In genomic region chr15:68633181-68634121, GRCh38 we compare ENCODE assay signal across 23 cellular contexts. TPM values are rescaled to one million over a fixed set of nuclear protein-coding genes. Genes with fewer than 3 reads are reported as not detected.
DNase-seq lines count a peak whose midpoint lies in the region; ATAC-seq and TF ChIP-seq lines count a peak whose summit lies in the region.
"Had no signal": no experiment of that assay in that cellular context is flagged by ENCODE, and none has a peak within 500 bp of the region (broad histone marks: within the 10 kb centered on the region; RNA-seq: fewer than 3 reads in every experiment).

No MANE protein-coding gene starts in this region.

- CTCF ChIA-PET in activated CD4-positive, alpha-beta T cell treated with anti-CD3 and anti-CD28 coated beads, Interleukin-2, amount 10 ng/mL, durations not matched to agents 7 days and 5 days (lab: Charles Lee), result no interaction called here

- H3K4me1 Mint-ChIP-seq in activated CD4-positive, alpha-beta T cell treated with anti-CD3 and anti-CD28 coated beads, Interleukin-2, amount 10 ng/mL, durations not matched to agents 7 days and 5 days, result no peaks in the 10 kb centered on the region
- H3K4me1 Mint-ChIP-seq in endothelial cell (ENCODE audit: unreplicated experiment), result peaks cover 66% of the 10 kb centered on the region
- H3K4me1 Mint-ChIP-seq in stimulated activated effector memory CD8-positive, alpha-beta T cell treated with anti-CD3 and anti-CD28 coated beads, Interleukin-12 subunit alpha, Interleukin-12 subunit beta, amount 100 ng/mL, for 72 hours, result no peaks in the 10 kb centered on the region
- H3K4me1 Mint-ChIP-seq: activated CD8-positive, alpha-beta memory T cell treated with anti-CD3 and anti-CD28 coated beads, Interleukin-2, amount 10 ng/mL, durations not matched to agents 7 days and 5 days; activated naive CD4-positive, alpha-beta T cell treated with anti-CD3 and anti-CD28 coated beads, Interleukin-2, amount 10 ng/mL, durations not matched to agents 7 days and 5 days had no signal

- H3K9me3 Mint-ChIP-seq in activated CD4-positive, alpha-beta T cell treated with anti-CD3 and anti-CD28 coated beads, Interleukin-2, amount 10 ng/mL, durations not matched to agents 7 days and 5 days, result no peaks in the 10 kb centered on the region
- no peaks in the 10 kb centered on the region for H3K9me3 Mint-ChIP-seq in endothelial cell (ENCODE audit: unreplicated experiment)
- H3K9me3 Mint-ChIP-seq in stimulated activated effector memory CD8-positive, alpha-beta T cell treated with anti-CD3 and anti-CD28 coated beads, Interleukin-12 subunit alpha, Interleukin-12 subunit beta, amount 100 ng/mL, for 72 hours, result no peaks in the 10 kb centered on the region
- H3K9me3 Mint-ChIP-seq: activated naive CD4-positive, alpha-beta T cell treated with anti-CD3 and anti-CD28 coated beads, Interleukin-2, amount 10 ng/mL, durations not matched to agents 7 days and 5 days; CD8-positive, alpha-beta T cell had no signal

- H3K4me3 Mint-ChIP-seq in activated CD4-positive, alpha-beta T cell treated with anti-CD3 and anti-CD28 coated beads, Interleukin-2, amount 10 ng/mL, durations not matched to agents 7 days and 5 days, result no peak overlapping the region
- no peak overlapping the region for H3K4me3 Mint-ChIP-seq in endothelial cell (ENCODE audit: unreplicated experiment)
- no peak overlapping the region for H3K4me3 Mint-ChIP-seq in stimulated activated effector memory CD8-positive, alpha-beta T cell treated with anti-CD3 and anti-CD28 coated beads, Interleukin-12 subunit alpha, Interleukin-12 subunit beta, amount 100 ng/mL, for 72 hours
- H3K4me3 Mint-ChIP-seq: activated CD8-positive, alpha-beta memory T cell treated with anti-CD3 and anti-CD28 coated beads, Interleukin-2, amount 10 ng/mL, durations not matched to agents 7 days and 5 days; activated naive CD4-positive, alpha-beta T cell treated with anti-CD3 and anti-CD28 coated beads, Interleukin-2, amount 10 ng/mL, durations not matched to agents 7 days and 5 days; CD8-positive, alpha-beta T cell had no signal

- no peaks in the 10 kb centered on the region for H3K36me3 Mint-ChIP-seq in activated CD4-positive, alpha-beta T cell treated with anti-CD3 and anti-CD28 coated beads, Interleukin-2, amount 10 ng/mL, durations not matched to agents 7 days and 5 days (ENCODE audit: low read depth)
- peaks cover 11% of the 10 kb centered on the region for H3K36me3 Mint-ChIP-seq in endothelial cell (ENCODE audit: low read depth, unreplicated experiment)
- no peaks in the 10 kb centered on the region for H3K36me3 Mint-ChIP-seq in stimulated activated effector memory CD8-positive, alpha-beta T cell treated with anti-CD3 and anti-CD28 coated beads, Interleukin-12 subunit alpha, Interleukin-12 subunit beta, amount 100 ng/mL, for 72 hours
- H3K36me3 Mint-ChIP-seq: activated CD8-positive, alpha-beta memory T cell treated with anti-CD3 and anti-CD28 coated beads, Interleukin-2, amount 10 ng/mL, durations not matched to agents 7 days and 5 days; activated naive CD4-positive, alpha-beta T cell treated with anti-CD3 and anti-CD28 coated beads, Interleukin-2, amount 10 ng/mL, durations not matched to agents 7 days and 5 days; CD8-positive, alpha-beta T cell had no signal

- no peak for DNase-seq in activated CD4-positive, alpha-beta T cell treated with anti-CD3 and anti-CD28 coated beads, Interleukin-2, amount 10 ng/mL, durations not matched to agents 7 days and 5 days
- no peak for DNase-seq in activated CD4-positive, alpha-beta T cell treated with anti-CD3 and anti-CD28 coated beads, Interleukin-2, amount 50 U/mL, for 1 hour
- DNase-seq in NCI-H526 treated with DMSO at 0.1 percent for 48 hours (lab: John Stamatoyannopoulos, UW), result peak; percentile 43
- DNase-seq in endothelial cell (ENCODE audit: low spot score), result no peak
- peak; percentile 64 for DNase-seq in posterior vena cava (ENCODE audit: low spot score)
- no peak for DNase-seq in NCI-H226
- DNase-seq in stimulated activated effector memory CD8-positive, alpha-beta T cell treated with anti-CD3 and anti-CD28 coated beads, Interleukin-12 subunit alpha, Interleukin-12 subunit beta, amount 100 ng/mL, for 72 hours (ENCODE audit: low spot score in 2 of 2), result no peak
- DNase-seq: activated CD8-positive, alpha-beta memory T cell treated with anti-CD3 and anti-CD28 coated beads, Interleukin-2, amount 10 ng/mL, durations not matched to agents 7 days and 5 days; activated naive CD4-positive, alpha-beta T cell treated with anti-CD3 and anti-CD28 coated beads, Interleukin-2, amount 10 ng/mL, durations not matched to agents 7 days and 5 days; activated T-cell treated with anti-CD3 and anti-CD28 coated beads, Interleukin-2, amount 50 U/mL, for 48 hours; CD8-positive, alpha-beta T cell; cortex of kidney; DMS 273 treated with DMSO at 0.1 percent for 48 hours; esophagus squamous epithelium; NCI-H1092 treated with DMSO at 0.1 percent for 48 hours; NCI-H187 treated with DMSO at 0.1 percent for 48 hours; psoas muscle; RPMI8226; stomach; T-helper 9 cell; WERI-Rb-1 had no signal

- POLR2A ChIA-PET in activated CD4-positive, alpha-beta T cell treated with anti-CD3 and anti-CD28 coated beads, Interleukin-2, amount 10 ng/mL, durations not matched to agents 7 days and 5 days (lab: Charles Lee), result no interaction called here

- no peak for ATAC-seq in HG02870 (IDR thresholded peaks at IDR 0.05; ENCODE audit: unreplicated experiment)
- ATAC-seq in stimulated activated effector memory CD8-positive, alpha-beta T cell treated with anti-CD3 and anti-CD28 coated beads, Interleukin-12 subunit alpha, Interleukin-12 subunit beta, amount 100 ng/mL, for 72 hours, result no peak
- ATAC-seq: activated CD8-positive, alpha-beta memory T cell treated with anti-CD3 and anti-CD28 coated beads, Interleukin-2, amount 10 ng/mL, durations not matched to agents 7 days and 5 days; CD8-positive, alpha-beta T cell; HepG2 had no signal

- no peaks in the 10 kb centered on the region for H3K27me3 Mint-ChIP-seq in activated CD4-positive, alpha-beta T cell treated with anti-CD3 and anti-CD28 coated beads, Interleukin-2, amount 10 ng/mL, durations not matched to agents 7 days and 5 days
- peaks cover 5% of the 10 kb centered on the region for H3K27me3 Mint-ChIP-seq in endothelial cell (ENCODE audit: unreplicated experiment)

- peak overlapping the region; percentile 2 for H3K27ac Mint-ChIP-seq in activated CD4-positive, alpha-beta T cell treated with anti-CD3 and anti-CD28 coated beads, Interleukin-2, amount 10 ng/mL, durations not matched to agents 7 days and 5 days
- H3K27ac Mint-ChIP-seq in endothelial cell (ENCODE audit: unreplicated experiment), result peak overlapping the region; percentile 64
- no peak overlapping the region for H3K27ac Mint-ChIP-seq in stimulated activated effector memory CD8-positive, alpha-beta T cell treated with anti-CD3 and anti-CD28 coated beads, Interleukin-12 subunit alpha, Interleukin-12 subunit beta, amount 100 ng/mL, for 72 hours
- H3K27ac Mint-ChIP-seq: activated CD8-positive, alpha-beta memory T cell treated with anti-CD3 and anti-CD28 coated beads, Interleukin-2, amount 10 ng/mL, durations not matched to agents 7 days and 5 days; activated naive CD4-positive, alpha-beta T cell treated with anti-CD3 and anti-CD28 coated beads, Interleukin-2, amount 10 ng/mL, durations not matched to agents 7 days and 5 days; CD8-positive, alpha-beta T cell had no signal

- TF ChIP-seq CTCF in endothelial cell (IDR thresholded peaks at IDR 0.05; ENCODE audit: unreplicated experiment), result no peak

- intact Hi-C loops in posterior vena cava (cut with DNase I), result loop anchor here in 1 of 2 donors (2.0 kb wide), 1 partner anchor 21 kb away; no protein-coding TSS in a partner anchor

RNA-seq across cellular contexts. Expression of gene CORO2B, which starts 54.7 kb away (rescaled TPM):
- not detected for total RNA-seq in activated CD4-positive, alpha-beta T cell treated with anti-CD3 and anti-CD28 coated beads, Interleukin-2, amount 10 ng/mL, durations not matched to agents 7 days and 5 days
- 71.7 TPM for total RNA-seq in endothelial cell (ENCODE audit: unreplicated experiment)
- total RNA-seq in posterior vena cava, result 10 to 100 TPM in 1 of 2 donors, 1 to 10 TPM in 1; 7.2 to 11.7 TPM
- total RNA-seq: activated CD8-positive, alpha-beta memory T cell treated with anti-CD3 and anti-CD28 coated beads, Interleukin-2, amount 10 ng/mL, durations not matched to agents 7 days and 5 days had no signal

Comparison
In these comparisons a context has a peak if more than half of its experiments do, and no peak if none do; other contexts are left out.
1. DNase-seq: peak in NCI-H526 treated with DMSO at 0.1 percent for 48 hours (single experiment) and posterior vena cava (single experiment); none in activated CD4-positive, alpha-beta T cell treated with anti-CD3 and anti-CD28 coated beads, Interleukin-2, amount 10 ng/mL, durations not matched to agents 7 days and 5 days (single experiment), activated CD4-positive, alpha-beta T cell treated with anti-CD3 and anti-CD28 coated beads, Interleukin-2, amount 50 U/mL, for 1 hour (single experiment), endothelial cell (single experiment), NCI-H226 (single experiment) and stimulated activated effector memory CD8-positive, alpha-beta T cell treated with anti-CD3 and anti-CD28 coated beads, Interleukin-12 subunit alpha, Interleukin-12 subunit beta, amount 100 ng/mL, for 72 hours (0 of 2).
2. RNA of gene CORO2B, which starts 54.7 kb away (total RNA-seq): 71.7 TPM in endothelial cell (single experiment) and 7.2 to 11.7 TPM in posterior vena cava; not detected in activated CD4-positive, alpha-beta T cell treated with anti-CD3 and anti-CD28 coated beads, Interleukin-2, amount 10 ng/mL, durations not matched to agents 7 days and 5 days; every median in the first group is over 4 times any median in the second.